11 cellular contexts compared by ENCODE assay signal in the genomic region with DNA sequence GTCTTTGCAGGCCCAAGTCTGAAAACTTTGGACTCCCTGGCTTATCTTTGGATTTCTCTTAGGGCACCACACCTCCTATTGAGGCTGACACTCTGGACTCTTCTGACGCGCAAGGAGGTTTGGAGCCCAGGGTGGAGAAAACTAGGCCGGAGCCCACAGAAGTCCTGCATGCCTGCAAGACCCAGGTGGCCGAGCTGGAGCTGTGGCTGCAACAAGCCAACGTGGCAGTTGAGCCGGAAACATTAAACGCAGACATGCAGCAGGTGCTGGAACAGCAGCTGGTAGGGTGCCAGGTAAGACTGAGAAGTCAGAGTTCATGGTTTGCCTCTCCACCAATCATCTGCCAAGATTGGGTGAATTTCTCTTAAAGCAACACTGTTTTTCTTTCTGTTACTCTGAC.
DNase-seq lines count a peak whose midpoint lies in the region; ATAC-seq and TF ChIP-seq lines count a peak whose summit lies in the region.
"Had no signal": no experiment of that assay in that cellular context is flagged by ENCODE, and none has a peak within 500 bp of the region (broad histone marks: within the 10 kb centered on the region; RNA-seq: fewer than 3 reads in every experiment).

No MANE protein-coding gene starts in this region.

- CTCF ChIA-PET in PC-9 (lab: Charles Lee), result no interaction called here

- H3F3A ChIP-seq in PC-9 (ENCODE audit: insufficient read depth, low read depth), result peaks cover 11% of the 10 kb centered on the region; the same call in 1 of the 2 replicates

- H3K4me1 ChIP-seq in KMS-11 (ENCODE audit: low read depth, poor library complexity, severe bottlenecking) (peaks cover 11% of the 10 kb centered on the region), skeletal muscle tissue (ENCODE audit: control insufficient read depth in 3 of 3, insufficient read depth in 3 of 3, low read length in 3 of 3) (peaks cover 13 to 21% (median 16%) of the 10 kb centered on the region in 3 donors), PC-9 (replicated peaks; ENCODE audit: insufficient read depth) (peaks cover 20% of the 10 kb centered on the region)

- peak overlapping the region; percentile 55; the same call in 1 of the 2 replicates for H3K27ac ChIP-seq in KMS-11
- H3K27ac ChIP-seq in skeletal muscle tissue (ENCODE audit: low read depth, low read length), result peak overlapping the region; percentile 91
- no peak overlapping the region for H3K27ac ChIP-seq in PC-9

- H3K27me3 ChIP-seq in KMS-11 (ENCODE audit: insufficient read depth, low read depth) (no peaks in the 10 kb centered on the region), skeletal muscle tissue (ENCODE audit: control insufficient read depth in 3 of 3, insufficient read depth in 3 of 3, low read length in 3 of 3) (no peaks in the 10 kb centered on the region), PC-9 (ENCODE audit: insufficient read depth, low read depth) (no peaks in the 10 kb centered on the region)

- H3K9me2 ChIP-seq in PC-9 (ENCODE audit: insufficient read depth), result no peaks in the 10 kb centered on the region

- H3K9ac ChIP-seq in KMS-11, result no peak overlapping the region
- peak overlapping the region; percentile 23 to 81 (median 23) for H3K9ac ChIP-seq in skeletal muscle tissue (ENCODE audit: low read depth in 1 of 3, low read length in 3 of 3)

- H3K9me3 ChIP-seq in skeletal muscle tissue (ENCODE audit: control insufficient read depth in 3 of 3, low read length in 3 of 3), result no peaks in the 10 kb centered on the region
- H3K9me3 ChIP-seq in PC-9 (ENCODE audit: insufficient read depth, low read depth), result no peaks in the 10 kb centered on the region

- H4K20me1 ChIP-seq in KMS-11 (ENCODE audit: insufficient read depth) (no peaks in the 10 kb centered on the region), PC-9 (ENCODE audit: insufficient read depth) (no peaks in the 10 kb centered on the region)

- no peaks in the 10 kb centered on the region for H3K36me3 ChIP-seq in KMS-11 (ENCODE audit: insufficient read depth)
- H3K36me3 ChIP-seq in skeletal muscle tissue (ENCODE audit: control insufficient read depth in 3 of 3, insufficient read depth in 3 of 3, low read length in 3 of 3), result peaks cover 0 to 7% (median 0%) of the 10 kb centered on the region in 3 donors
- no peaks in the 10 kb centered on the region for H3K36me3 ChIP-seq in PC-9 (ENCODE audit: low read depth)

- peak; percentile 18 for DNase-seq in NCI-H774 (lab: John Stamatoyannopoulos, UW)
- DNase-seq in left cardiac atrium, result peak; percentile 33
- no peak for DNase-seq in stimulated activated CD4-positive, alpha-beta T cell treated with anti-CD3 and anti-CD28 coated beads, Interleukin-12 subunit alpha, Interleukin-12 subunit beta, amount 100 ng/mL, for 4 hours
- no peak for DNase-seq in PC-9
- DNase-seq: activated naive CD8-positive, alpha-beta T cell treated with anti-CD3 and anti-CD28 coated beads for 36 hours; CD8-positive, alpha-beta T cell; Kasumi-1 had no signal

- intact Hi-C loops in left cardiac atrium (cut with DNase I), result no loop called here
- intact Hi-C loops in PC-9 (cut with micrococcal nuclease; ENCODE audit: unreplicated experiment), result no loop called here

- H3K4me3 ChIP-seq in KMS-11 (IDR thresholded peaks at IDR 0.05; ENCODE audit: insufficient read depth, low read depth, low read length) (no peak overlapping the region), skeletal muscle tissue (ENCODE audit: low read length in 3 of 3) (peak overlapping the region; percentile 44 to 70 (median 64)), PC-9 (no peak overlapping the region)

- H3K4me2 ChIP-seq in KMS-11, result peak overlapping the region; percentile 33
- no peak overlapping the region for H3K4me2 ChIP-seq in PC-9

- H2AFZ ChIP-seq in KMS-11 (ENCODE audit: low read depth) (peak overlapping the region; percentile 41; the same call in 1 of the 2 replicates), PC-9 (no peak overlapping the region)

- no TSS peak for BruUV-seq in PC-9 (replicated peaks; lab: Mats Ljungman, UMichigan)

- ATAC-seq in left cardiac atrium, result peak in 1 of 2 donors; percentile 10
- ATAC-seq in GM21825 (IDR thresholded peaks at IDR 0.05; ENCODE audit: unreplicated experiment), result no peak
- no peak for ATAC-seq in GM19035 (IDR thresholded peaks at IDR 0.05; ENCODE audit: unreplicated experiment)
- ATAC-seq: CD8-positive, alpha-beta T cell had no signal

- H3K79me2 ChIP-seq in KMS-11 (ENCODE audit: insufficient read depth, low read depth) (no peaks in the 10 kb centered on the region), PC-9 (ENCODE audit: low read depth) (no peaks in the 10 kb centered on the region)

- POLR2A ChIA-PET in PC-9 (lab: Charles Lee; ENCODE audit: unreplicated experiment), result no interaction called here

- TF ChIP-seq CTCF in KMS-11 (conservative IDR thresholded peaks at IDR 0.05; ENCODE audit: low read depth, low read length), result no peak
- no peak for TF ChIP-seq CTCF in PC-9 (conservative IDR thresholded peaks at IDR 0.05)

Comparison
In these comparisons a context has a peak if more than half of its experiments do, and no peak if none do; other contexts are left out.
1. H3K4me3 ChIP-seq: peak in skeletal muscle tissue (3 of 3); none in KMS-11 (single experiment) and PC-9 (single experiment).
2. DNase-seq: peak in NCI-H774 (single experiment) and left cardiac atrium (single experiment); none in stimulated activated CD4-positive, alpha-beta T cell treated with anti-CD3 and anti-CD28 coated beads, Interleukin-12 subunit alpha, Interleukin-12 subunit beta, amount 100 ng/mL, for 4 hours (single experiment) and PC-9 (0 of 2).